ENCODE assay signal across 8 cellular contexts in genomic region chr6:16206595-16207037, GRCh38. TPM values are rescaled to one million over a fixed set of nuclear protein-coding genes. Genes with fewer than 3 reads are reported as not detected.
DNase-seq lines count a peak whose midpoint lies in the region; ATAC-seq, FAIRE-seq and TF ChIP-seq lines count a peak whose summit lies in the region.

No MANE protein-coding gene starts in this region.

- H3K4me1 ChIP-seq in left lung: no peaks in the 10 kb centered on the region

- peak; percentile 81 for FAIRE-seq in GM12891 (lab: Jason Lieb, UNC)

- TF ChIP-seq POLR2A in GM12891 (IDR thresholded peaks at IDR 0.05; ENCODE audit: low read depth, low read length): no peak

- intact Hi-C loops in left lung (cut with DNase I): no loop called here

- H3K4me3 ChIP-seq in AG10803 (ENCODE audit: low read length): no peak overlapping the region
- H3K4me3 ChIP-seq in choroid plexus epithelial cell (ENCODE audit: low read depth, low read length): no peak overlapping the region
- no peak overlapping the region for H3K4me3 ChIP-seq in left lung

- H3K27ac ChIP-seq in left lung: no peak overlapping the region

- no peaks in the 10 kb centered on the region for H3K27me3 ChIP-seq in left lung

- no peaks in the 10 kb centered on the region for H3K9me3 ChIP-seq in left lung

- DNase-seq in AG10803 (ENCODE audit: low read depth) (peak; percentile 87), GM12891 (ENCODE audit: insufficient read length, low spot score) (no peak), NCI-H1417 treated with DMSO at 0.1 percent for 48 hours (lab: John Stamatoyannopoulos, UW) (peak; percentile 22), T-helper 9 cell (peak; percentile 12), choroid plexus epithelial cell (ENCODE audit: low read depth) (peak; percentile 91), left lung (no peak)
- peak; percentile 20 to 22 (median 21) for DNase-seq in stimulated activated CD4-positive, alpha-beta T cell treated with anti-CD3 and anti-CD28 coated beads, TNF-alpha, amount 100 ng/mL, for 24 hours (ENCODE audit: low read depth in 3 of 3)
- DNase-seq in effector CD8-positive, alpha-beta T cell (lab: John Stamatoyannopoulos, UW): no peak

- H3K36me3 ChIP-seq in left lung: no peaks in the 10 kb centered on the region

- ATAC-seq in left lung: peak; percentile 97

- TF ChIP-seq CTCF in AG10803 (conservative IDR thresholded peaks at IDR 0.05; ENCODE audit: low read length) (peak; percentile 95), choroid plexus epithelial cell (conservative IDR thresholded peaks at IDR 0.05; ENCODE audit: low read depth, low read length) (peak; percentile 90), left lung (IDR thresholded peaks at IDR 0.05) (peak; percentile 90 to 99)

TF ChIP-seq in GM12891, 5 proteins besides CTCF, POLR2A, EP300 and RAD21:
- TF ChIP-seq SPI1 (IDR thresholded peaks at IDR 0.05; ENCODE audit: low read depth, low read length): 0 out of 2 replicates have a peak, but pooled peaks have one; percentile 22
- TF ChIP-seq POLR2AphosphoS5 (IDR thresholded peaks at IDR 0.05; ENCODE audit: low read depth, low read length): no peak

RNA-seq across cellular contexts. Expression of gene GMPR, which starts 31.8 kb away (rescaled TPM):
- polyA plus RNA-seq in GM12891 (2012; ENCODE audit: low read depth, missing spikeins): 9.8 TPM
- total RNA-seq in left lung: 10 to 100 TPM; 11.6 to 16.1 TPM

Comparison
In these comparisons a context has a peak if more than half of its experiments do, and no peak if none do; other contexts are left out.
1. DNase-seq: peak in AG10803 (single experiment), NCI-H1417 treated with DMSO at 0.1 percent for 48 hours (single experiment), T-helper 9 cell (single experiment), choroid plexus epithelial cell (single experiment) and stimulated activated CD4-positive, alpha-beta T cell treated with anti-CD3 and anti-CD28 coated beads, TNF-alpha, amount 100 ng/mL, for 24 hours (3 of 3); none in GM12891 (single experiment), left lung (0 of 2) and effector CD8-positive, alpha-beta T cell (single experiment).
2. Peak in every context shown above with its lines, with median percentiles within 50 percentile points of each other: CTCF ChIP-seq.